Comparison of ENCODE assay signal across 8 cellular contexts in genomic region chr7:77796960-77797359, GRCh38. TPM values are rescaled to one million over a fixed set of nuclear protein-coding genes. Genes with fewer than 3 reads are reported as not detected.
DNase-seq lines count a peak whose midpoint lies in the region; ATAC-seq and TF ChIP-seq lines count a peak whose summit lies in the region.

No MANE protein-coding gene starts in this region.

- H3K36me3 ChIP-seq in BJ (ENCODE audit: control insufficient read depth, insufficient read depth, low read length) = no peaks in the 10 kb centered on the region
- H3K36me3 ChIP-seq in colonic mucosa = no peaks in the 10 kb centered on the region
- no peaks in the 10 kb centered on the region for H3K36me3 ChIP-seq in testis (ENCODE audit: low read depth, missing control alignments)

- POLR2A ChIA-PET in BJ (lab: Charles Lee) = interaction anchor here (0.7 kb wide), 1 partner anchor 84 kb away, joined by 3 read pairs; no protein-coding TSS in a partner anchor

- H3K27ac Mint-ChIP-seq in IgD-negative memory B cell = peak overlapping the region; percentile 90 to 98 (median 93)
- H3K27ac Mint-ChIP-seq in natural killer cell = peak overlapping the region; percentile 92 to 96

- H3K9me3 Mint-ChIP-seq in IgD-negative memory B cell = no peaks in the 10 kb centered on the region
- no peaks in the 10 kb centered on the region for H3K9me3 Mint-ChIP-seq in natural killer cell

- H3K27me3 Mint-ChIP-seq in IgD-negative memory B cell = no peaks in the 10 kb centered on the region
- H3K27me3 Mint-ChIP-seq in natural killer cell (ENCODE audit: low read depth in 2 of 2) = no peaks in the 10 kb centered on the region

- H3K4me3 Mint-ChIP-seq in IgD-negative memory B cell (peak overlapping the region; percentile 96 to 99 (median 97)), natural killer cell (peak overlapping the region; percentile 98)

- H3K9me3 ChIP-seq in colonic mucosa (no peaks in the 10 kb centered on the region), testis (no peaks in the 10 kb centered on the region)

- peaks cover 4% of the 10 kb centered on the region for H3K36me3 Mint-ChIP-seq in IgD-negative memory B cell
- no peaks in the 10 kb centered on the region for H3K36me3 Mint-ChIP-seq in natural killer cell

- H3K4me3 ChIP-seq in BJ (ENCODE audit: low read depth, low read length) (peak overlapping the region; percentile 72), colonic mucosa (peak overlapping the region; percentile 76), testis (peak overlapping the region in 1 of 2 donors; percentile 94)

- ATAC-seq in natural killer cell = no peak

- WGBS in testis, 2 donors = 37 to 44% methylated on average over 5 of the region's 5 CpGs

- H3K4me1 ChIP-seq in colonic mucosa (peaks cover 11% of the 10 kb centered on the region), testis (peaks cover 18% of the 10 kb centered on the region)

- H3K27me3 ChIP-seq in BJ (ENCODE audit: control insufficient read depth, insufficient read depth, low read length) = no peaks in the 10 kb centered on the region
- H3K27me3 ChIP-seq in colonic mucosa = no peaks in the 10 kb centered on the region
- H3K27me3 ChIP-seq in testis = no peaks in the 10 kb centered on the region

- intact Hi-C loops in colonic mucosa (cut with DNase I) = no loop called here
- intact Hi-C loops in natural killer cell (cut with micrococcal nuclease) = loop anchor here (5.0 kb wide), 1 partner anchor 260 kb away; the partner anchor contains the start of gene PTPN12
- intact Hi-C loops in testis (cut with DNase I; ENCODE audit: low total_unique reads) = no loop called here

- CTCF ChIA-PET in BJ (lab: Yijun Ruan, JAX) = no interaction called here

- peak overlapping the region in 1 of 2 donors; percentile 100 for H3K9ac ChIP-seq in colonic mucosa (ENCODE audit: low read depth in 2 of 2, low read length in 2 of 2)

- TF ChIP-seq CTCF in BJ (IDR thresholded peaks at IDR 0.05; ENCODE audit: insufficient read depth, low read depth, low read length) (no peak), colonic mucosa (IDR thresholded peaks at IDR 0.05) (no peak), natural killer cell (IDR thresholded peaks at IDR 0.05) (no peak), testis (IDR thresholded peaks at IDR 0.05) (no peak)

- H3K27ac ChIP-seq in colonic mucosa = no peak overlapping the region
- peak overlapping the region in 1 of 2 donors; percentile 94 for H3K27ac ChIP-seq in testis

- peaks cover 38 to 59% (median 44%) of the 10 kb centered on the region in 3 donors for H3K4me1 Mint-ChIP-seq in IgD-negative memory B cell
- H3K4me1 Mint-ChIP-seq in natural killer cell = peaks cover 51 to 60% of the 10 kb centered on the region in 2 donors

- DNase-seq in BJ (ENCODE audit: low read depth) (no peak), colonic mucosa (no peak), natural killer cell (no peak), iPS-NIHi7 (ENCODE audit: extremely low spot score) (no peak), H4 (ENCODE audit: low spot score) (no peak), HT-29 (ENCODE audit: low spot score) (no peak), testis (no peak)

- no peak for TF ChIP-seq POLR2A in testis (IDR thresholded peaks at IDR 0.05)

RNA-seq across cellular contexts. Expression of gene TMEM60, which starts 1.3 kb away (rescaled TPM):
- polyA plus RNA-seq in BJ (2011; rRNA removed) (17.9 and 31.4 TPM in 2 replicates), IgD-negative memory B cell (40.7 TPM), testis (ENCODE audit: insufficient read depth, low read depth, low replicate concordance) (27.9 TPM)
- polyA minus RNA-seq in BJ (2011; rRNA and poly(A)+ RNA removed) = 5.9 and 6.2 TPM in 2 replicates
- total RNA-seq in colonic mucosa (10 to 100 TPM; 12.6 to 19.8 TPM), natural killer cell (1 to 10 TPM; 3.4 to 5.2 (median 3.9) TPM), testis (10 to 100 TPM; 21.7 to 31.4 TPM)
- total RNA-seq in H4 (2014; rRNA removed; shearing (Covaris generic)) = 58.0 and 58.2 TPM in 2 replicates
- total RNA-seq in HT-29 (2014; rRNA removed; shearing (Covaris generic)) = 8.0 and 13.4 TPM in 2 replicates

RNA-seq across cellular contexts. Expression of gene PHTF2, which starts 1.6 kb away (rescaled TPM):
- polyA plus RNA-seq in BJ (2011; rRNA removed) (27.8 and 45.8 TPM in 2 replicates), IgD-negative memory B cell (23.3 TPM), testis (ENCODE audit: insufficient read depth, low read depth, low replicate concordance) (13.9 TPM)
- polyA minus RNA-seq in BJ (2011; rRNA and poly(A)+ RNA removed) = 14.7 and 25.0 TPM in 2 replicates
- total RNA-seq in colonic mucosa (10 to 100 TPM in 1 of 2 donors, 1 to 10 TPM in 1; 9.7 to 13.9 TPM), natural killer cell (10 to 100 TPM; 23.1 to 26.9 (median 26.4) TPM), testis (10 to 100 TPM; 26.6 to 35.3 TPM)
- 41.2 and 53.6 TPM in 2 replicates for total RNA-seq in H4 (2014; rRNA removed; shearing (Covaris generic))
- total RNA-seq in HT-29 (2014; rRNA removed; shearing (Covaris generic)) = 13.3 and 13.8 TPM in 2 replicates
